In the genomic region with DNA sequence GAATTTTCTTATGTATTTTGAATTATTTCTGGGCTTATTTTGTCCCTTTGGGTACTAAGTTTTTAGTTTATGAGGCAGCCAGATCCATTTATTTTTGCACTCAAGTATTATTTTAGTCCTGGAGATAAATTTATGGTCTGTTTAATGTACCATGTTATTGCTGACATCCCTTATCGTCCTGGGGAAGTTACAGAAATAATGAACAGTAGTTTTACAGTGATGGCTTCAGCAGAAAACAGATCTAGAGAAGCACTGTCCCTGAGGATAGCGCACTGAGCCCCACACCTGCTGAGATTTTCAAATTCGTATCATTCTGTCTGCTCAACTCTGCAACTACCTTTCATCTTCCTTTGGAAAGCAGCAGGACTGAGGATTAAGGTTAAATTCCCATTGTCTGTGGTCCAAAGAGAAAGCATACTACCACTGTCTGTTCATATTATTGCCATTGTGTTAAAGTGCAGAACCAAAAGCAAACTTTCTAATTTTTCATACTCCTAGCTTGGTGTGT, we compare ENCODE assay signal across 15 cellular contexts.
"Had no signal": no experiment of that assay in that cellular context is flagged by ENCODE, and none has a peak within 500 bp of the region (broad histone marks: within the 10 kb centered on the region; RNA-seq: fewer than 3 reads in every experiment).

No MANE protein-coding gene starts in this region.

- H3K4me3 ChIP-seq: colonic mucosa, ovary, psoas muscle, smooth muscle cell, stomach had no signal

- H3K4me1 ChIP-seq: colonic mucosa had no signal

- H3K27ac Mint-ChIP-seq: activated CD4-positive, alpha-beta T cell treated with anti-CD3 and anti-CD28 coated beads for 36 hours; activated naive CD4-positive, alpha-beta T cell treated with anti-CD3 and anti-CD28 coated beads, Interleukin-2, amount 50 U/mL, for 24 hours; naive thymus-derived CD8-positive, alpha-beta T cell; type B pancreatic cell had no signal

- H3K4me3 Mint-ChIP-seq: activated CD4-positive, alpha-beta T cell treated with anti-CD3 and anti-CD28 coated beads for 36 hours; activated naive CD4-positive, alpha-beta T cell treated with anti-CD3 and anti-CD28 coated beads, Interleukin-2, amount 50 U/mL, for 24 hours; central memory CD8-positive, alpha-beta T cell; naive thymus-derived CD8-positive, alpha-beta T cell; type B pancreatic cell had no signal

- H3K9me3 ChIP-seq: colonic mucosa, ovary, psoas muscle, stomach had no signal

- H3K36me3 Mint-ChIP-seq: type B pancreatic cell had no signal

- H3K27ac ChIP-seq: colonic mucosa, ovary, psoas muscle, stomach had no signal

- H3K4me1 Mint-ChIP-seq: activated naive CD4-positive, alpha-beta T cell treated with anti-CD3 and anti-CD28 coated beads, Interleukin-2, amount 50 U/mL, for 24 hours had no signal

- H3K9me3 Mint-ChIP-seq: activated naive CD4-positive, alpha-beta T cell treated with anti-CD3 and anti-CD28 coated beads, Interleukin-2, amount 50 U/mL, for 24 hours; central memory CD8-positive, alpha-beta T cell; naive thymus-derived CD8-positive, alpha-beta T cell had no signal

- H3K27me3 Mint-ChIP-seq: activated CD4-positive, alpha-beta T cell treated with anti-CD3 and anti-CD28 coated beads for 36 hours; activated naive CD4-positive, alpha-beta T cell treated with anti-CD3 and anti-CD28 coated beads, Interleukin-2, amount 50 U/mL, for 24 hours; central memory CD8-positive, alpha-beta T cell; type B pancreatic cell had no signal

- DNase-seq: activated CD4-positive, alpha-beta T cell treated with anti-CD3 and anti-CD28 coated beads, Interleukin-2, amount 50 U/mL, for 48 hours; activated gamma-delta T cell; colonic mucosa; erythroblast; hypothalamus; naive thymus-derived CD8-positive, alpha-beta T cell; ovary; psoas muscle; stimulated activated CD4-positive, alpha-beta T cell treated with anti-CD3 and anti-CD28 coated beads, Interleukin-4, amount 100 ng/mL, for 1 hour; stomach had no signal

- H3K27me3 ChIP-seq: colonic mucosa, ovary, stomach had no signal

- ATAC-seq: activated CD4-positive, alpha-beta T cell treated with anti-CD3 and anti-CD28 coated beads for 36 hours; naive thymus-derived CD8-positive, alpha-beta T cell; psoas muscle had no signal

- H3K36me3 ChIP-seq: colonic mucosa, ovary, stomach had no signal
